ENCODE assay signal across 8 cellular contexts in genomic region chr16:74998481-74999207, GRCh38. TPM values are rescaled to one million over a fixed set of nuclear protein-coding genes. Genes with fewer than 3 reads are reported as not detected.
A peak's percentile ranks its signal among the peaks of the same experiment; 100 is the strongest.
DNase-seq lines count a peak whose midpoint lies in the region; ATAC-seq and TF ChIP-seq lines count a peak whose summit lies in the region.

ZNRF1 (plus strand) TSS chr16:74999024; CDS start chr16:74999672, 648 bp downstream.

- H3K36me3 ChIP-seq in WERI-Rb-1 (peaks cover 6% of the 10 kb centered on the region), mammary epithelial cell (ENCODE audit: insufficient read depth, low read length) (no peaks in the 10 kb centered on the region), spleen (no peaks in the 10 kb centered on the region)

- H3K79me2 ChIP-seq in mammary epithelial cell (ENCODE audit: insufficient read depth, low read length): peaks cover 44% of the 10 kb centered on the region

- TF ChIP-seq CTCF in WERI-Rb-1 (IDR thresholded peaks at IDR 0.05; ENCODE audit: low read depth, low read length) (peak; percentile 74), mammary epithelial cell (conservative IDR thresholded peaks at IDR 0.05 in 1 of 2, IDR thresholded peaks at IDR 0.05 in 1 of 2; ENCODE audit: extremely low read depth in 1 of 2, insufficient read depth in 1 of 2, low read depth in 1 of 2, low read length in 2 of 2) (peak; percentile 47 to 77), spleen (IDR thresholded peaks at IDR 0.05 in 8 of 11, conservative IDR thresholded peaks at IDR 0.05 in 3 of 11) (peak; percentile 46 to 85 (median 78))

- TF ChIP-seq POLR2A in spleen (IDR thresholded peaks at IDR 0.05): no peak

- intact Hi-C loops in mammary epithelial cell (cut with micrococcal nuclease) (loop anchor here (1.0 to 10.0 kb wide), 4 partner anchors 28 to 294 kb away; partner anchors contain the start of gene MLKL), spleen (cut with DNase I; ENCODE audit: low total_unique reads) (loop anchor here (2.0 kb wide), 1 partner anchor 108 kb away; no protein-coding TSS in a partner anchor)

- peak; percentile 51 for ATAC-seq in HG02870 (IDR thresholded peaks at IDR 0.05; ENCODE audit: unreplicated experiment)

- peak within 1 kb of the TSS; percentile 78 for H2AFZ ChIP-seq in mammary epithelial cell (ENCODE audit: low read depth, low read length)

- 0% methylated on average over 3 of the region's 71 CpGs for whole genome bisulfite sequencing in mammary epithelial cell (ENCODE audit: low coverage, missing lambda C conversion rate)
- WGBS in spleen, 5 donors: 0 to 1% (median 1%) methylated on average over 23 to 71 of the region's 71 CpGs

- CTCF ChIA-PET in mammary epithelial cell (lab: Charles Lee; ENCODE audit: low non-redundant PET): interaction anchor here (0.7 to 1.6 kb wide), 5 partner anchors 13 to 624 kb away, joined by 3 to 43 read pairs (median 4); partner anchors contain the start of genes ADAT1 and WDR59

- H3K9me3 ChIP-seq in WERI-Rb-1 (ENCODE audit: severe bottlenecking) (no peaks in the 10 kb centered on the region), mammary epithelial cell (replicated peaks; ENCODE audit: insufficient read depth, low read length) (no peaks in the 10 kb centered on the region), spleen (no peaks in the 10 kb centered on the region)

- H3K27me3 ChIP-seq in WERI-Rb-1 (ENCODE audit: insufficient read depth, low read depth, severe bottlenecking) (no peaks in the 10 kb centered on the region), mammary epithelial cell (ENCODE audit: insufficient read depth, low read length) (no peaks in the 10 kb centered on the region), spleen (replicated peaks in 1 of 7) (peaks cover 0 to 40% (median 17%) of the 10 kb centered on the region in 7 donors)

- H3K27ac ChIP-seq in WERI-Rb-1 (peak within 1 kb of the TSS; percentile 77), mammary epithelial cell (ENCODE audit: insufficient read depth, low read depth, low read length) (peak within 1 kb of the TSS; percentile 56), spleen (peak within 1 kb of the TSS in 7 of 8 donors; percentile 38 to 83 (median 59))

- no TSS peak for BruUV-seq in mammary epithelial cell (replicated peaks; lab: Mats Ljungman, UMichigan)

- peak within 1 kb of the TSS; percentile 60 for H3K9ac ChIP-seq in mammary epithelial cell (ENCODE audit: insufficient read depth, low read length)

- in situ Hi-C loops in mammary epithelial cell (cut with MboI; ENCODE audit: low sequenced_read_pairs in 2 of 2): loop anchor here in 1 of 2 donors (5.0 kb wide), 1 partner anchor 109 kb away; no protein-coding TSS in a partner anchor

- dilution Hi-C loops in mammary epithelial cell (cut with HindIII; ENCODE audit: low sequenced_read_pairs): no loop called here

- DNase-seq in NCI-H446 (lab: John Stamatoyannopoulos, UW) (peak; percentile 11 to 70), NCI-H446 treated with DMSO at 0.1 percent for 48 hours (lab: John Stamatoyannopoulos, UW) (no peak), NCI-H1930 (lab: John Stamatoyannopoulos, UW) (peak; percentile 34 to 60), WERI-Rb-1 (peak; percentile 89), mammary epithelial cell (peak; percentile 78), iPS-NIHi7 (ENCODE audit: extremely low spot score) (peak; percentile 90), spleen (peak; percentile 93)

- peak within 1 kb of the TSS; percentile 82 for H3K4me2 ChIP-seq in mammary epithelial cell (ENCODE audit: insufficient read depth, low read depth, low read length)

- H3K4me3 ChIP-seq in WERI-Rb-1 (ENCODE audit: low read depth, low read length): peak within 1 kb of the TSS; percentile 81
- peak within 1 kb of the TSS; percentile 52 to 77 (median 64) for H3K4me3 ChIP-seq in mammary epithelial cell (replicated peaks in 1 of 3; ENCODE audit: insufficient read depth in 1 of 3, low read depth in 2 of 3, low read length in 3 of 3)
- H3K4me3 ChIP-seq in spleen: peak within 1 kb of the TSS; percentile 51 to 85 (median 66)

- H3K4me1 ChIP-seq in mammary epithelial cell (ENCODE audit: insufficient read depth, low read length) (peaks cover 18% of the 10 kb centered on the region), spleen (peaks cover 13 to 47% (median 27%) of the 10 kb centered on the region in 6 donors)

- H4K20me1 ChIP-seq in mammary epithelial cell (ENCODE audit: insufficient read depth, low read length): no peaks in the 10 kb centered on the region

RNA-seq across cellular contexts. Expression of gene ZNRF1, which starts in this region (rescaled TPM):
- total RNA-seq in mammary epithelial cell: 10 to 100 TPM; 12.8 to 32.0 TPM
- polyA plus RNA-seq in mammary epithelial cell: 17.6 TPM
- 60.2 TPM for polyA minus RNA-seq in mammary epithelial cell
- total RNA-seq in spleen: 10 to 100 TPM in 1 of 7 donors, 1 to 10 TPM in 6; 3.7 to 13.4 (median 8.9) TPM
- 1 to 10 TPM; 1.4 to 2.4 (median 2.1) TPM for polyA plus RNA-seq in spleen
